11 cellular contexts compared by ENCODE assay signal in genomic region chr17:73307130-73307529, GRCh38. TPM values are rescaled to one million over a fixed set of nuclear protein-coding genes. Genes with fewer than 3 reads are reported as not detected.
DNase-seq lines count a peak whose midpoint lies in the region; ATAC-seq and TF ChIP-seq lines count a peak whose summit lies in the region.
"Had no signal": no experiment of that assay in that cellular context is flagged by ENCODE, and none has a peak within 500 bp of the region (broad histone marks: within the 10 kb centered on the region; RNA-seq: fewer than 3 reads in every experiment).

No MANE protein-coding gene starts in this region.

- H3K4me3 ChIP-seq in ACC112 (ENCODE audit: low read depth, low read length) = peak overlapping the region; percentile 23; the same call in 1 of the 2 replicates
- peak overlapping the region in 2 of 4 donors; percentile 15 to 80 for H3K4me3 ChIP-seq in esophagus squamous epithelium
- no peak overlapping the region for H3K4me3 ChIP-seq in parathyroid adenoma (ENCODE audit: low read depth, low read length)

- H3K27me3 ChIP-seq in ACC112 (ENCODE audit: insufficient read depth, low read length) (no peaks in the 10 kb centered on the region), esophagus squamous epithelium (no peaks in the 10 kb centered on the region), parathyroid adenoma (ENCODE audit: control insufficient read depth, insufficient read depth, low read length) (no peaks in the 10 kb centered on the region)
- H3K27me3 ChIP-seq: foreskin keratinocyte had no signal

- CTCF ChIA-PET in activated CD4-positive, alpha-beta memory T cell treated with anti-CD3 and anti-CD28 coated beads, Interleukin-2, amount 10 ng/mL, durations not matched to agents 7 days and 5 days (lab: Charles Lee) = no interaction called here

- H3K4me2 ChIP-seq in parathyroid adenoma (ENCODE audit: low read length) = peak overlapping the region; percentile 40

- 10 to 29% methylated on average over 6 to 7 of the region's 9 CpGs for WGBS in esophagus squamous epithelium, 2 donors

- peak; percentile 54 for DNase-seq in NCI-H226
- no peak for DNase-seq in esophagus squamous epithelium (lab: John Stamatoyannopoulos, UW)
- DNase-seq in activated CD4-positive, alpha-beta memory T cell treated with anti-CD3 and anti-CD28 coated beads, Interleukin-2, amount 10 ng/mL, durations not matched to agents 7 days and 5 days = no peak
- no peak for DNase-seq in activated CD4-positive, alpha-beta T cell treated with anti-CD3 and anti-CD28 coated beads for 48 hours
- no peak for DNase-seq in AG08396 (ENCODE audit: low spot score)
- DNase-seq: activated naive CD4-positive, alpha-beta T cell treated with anti-CD3 and anti-CD28 coated beads for 36 hours; CD4-positive, alpha-beta T cell; foreskin keratinocyte had no signal

- peaks cover 85% of the 10 kb centered on the region for H3K79me2 ChIP-seq in ACC112 (ENCODE audit: control insufficient read depth, insufficient read depth, low read length, unreplicated experiment)
- H3K79me2 ChIP-seq in parathyroid adenoma = peaks cover 33% of the 10 kb centered on the region

- no peak overlapping the region for H3K4me3 Mint-ChIP-seq in activated CD4-positive, alpha-beta memory T cell treated with anti-CD3 and anti-CD28 coated beads, Interleukin-2, amount 10 ng/mL, durations not matched to agents 7 days and 5 days
- H3K4me3 Mint-ChIP-seq: activated naive CD4-positive, alpha-beta T cell treated with anti-CD3 and anti-CD28 coated beads for 36 hours had no signal

- POLR2A ChIA-PET in activated CD4-positive, alpha-beta memory T cell treated with anti-CD3 and anti-CD28 coated beads, Interleukin-2, amount 10 ng/mL, durations not matched to agents 7 days and 5 days (lab: Charles Lee) = no interaction called here

- no peak for TF ChIP-seq CTCF in esophagus squamous epithelium (IDR thresholded peaks at IDR 0.05)
- TF ChIP-seq CTCF in parathyroid adenoma (IDR thresholded peaks at IDR 0.05) = no peak

- no peak overlapping the region for H3K27ac Mint-ChIP-seq in activated CD4-positive, alpha-beta memory T cell treated with anti-CD3 and anti-CD28 coated beads, Interleukin-2, amount 10 ng/mL, durations not matched to agents 7 days and 5 days
- H3K27ac Mint-ChIP-seq: activated naive CD4-positive, alpha-beta T cell treated with anti-CD3 and anti-CD28 coated beads for 36 hours; CD4-positive, alpha-beta T cell had no signal

- no peak for ATAC-seq in GM19463 (IDR thresholded peaks at IDR 0.05; ENCODE audit: unreplicated experiment)
- ATAC-seq: foreskin keratinocyte had no signal

- intact Hi-C loops in esophagus squamous epithelium (cut with DNase I) = no loop called here

- H2AFZ ChIP-seq in ACC112 (ENCODE audit: low read length, unreplicated experiment) (no peak overlapping the region), parathyroid adenoma (no peak overlapping the region)

- H3K9me3 ChIP-seq in esophagus squamous epithelium (no peaks in the 10 kb centered on the region), parathyroid adenoma (ENCODE audit: control insufficient read depth, low read length) (no peaks in the 10 kb centered on the region)

- H3K4me1 Mint-ChIP-seq in activated CD4-positive, alpha-beta memory T cell treated with anti-CD3 and anti-CD28 coated beads, Interleukin-2, amount 10 ng/mL, durations not matched to agents 7 days and 5 days = peaks cover 12% of the 10 kb centered on the region

- H3K9me3 Mint-ChIP-seq in activated CD4-positive, alpha-beta memory T cell treated with anti-CD3 and anti-CD28 coated beads, Interleukin-2, amount 10 ng/mL, durations not matched to agents 7 days and 5 days = no peaks in the 10 kb centered on the region
- H3K9me3 Mint-ChIP-seq: activated naive CD4-positive, alpha-beta T cell treated with anti-CD3 and anti-CD28 coated beads for 36 hours; CD4-positive, alpha-beta T cell had no signal

- H3K4me1 ChIP-seq in ACC112 (ENCODE audit: control insufficient read depth, insufficient read depth, low read length, unreplicated experiment) = peaks cover 58% of the 10 kb centered on the region
- peaks cover 44 to 84% (median 64%) of the 10 kb centered on the region in 3 donors for H3K4me1 ChIP-seq in esophagus squamous epithelium
- peaks cover 49% of the 10 kb centered on the region for H3K4me1 ChIP-seq in parathyroid adenoma

- no peaks in the 10 kb centered on the region for H3K36me3 Mint-ChIP-seq in activated CD4-positive, alpha-beta memory T cell treated with anti-CD3 and anti-CD28 coated beads, Interleukin-2, amount 10 ng/mL, durations not matched to agents 7 days and 5 days (ENCODE audit: low read depth)

- no peak for TF ChIP-seq POLR2A in esophagus squamous epithelium (IDR thresholded peaks at IDR 0.05)

- H3K9ac ChIP-seq in parathyroid adenoma = no peak overlapping the region

- H3K27ac ChIP-seq in ACC112 (ENCODE audit: low read depth, low read length) = peak overlapping the region; percentile 95
- peak overlapping the region; percentile 77 to 100 (median 91) for H3K27ac ChIP-seq in esophagus squamous epithelium
- peak overlapping the region; percentile 99 for H3K27ac ChIP-seq in parathyroid adenoma
- H3K27ac ChIP-seq: foreskin keratinocyte had no signal

- H3K36me3 ChIP-seq in ACC112 (ENCODE audit: insufficient read depth, low read length) (no peaks in the 10 kb centered on the region), esophagus squamous epithelium (no peaks in the 10 kb centered on the region), parathyroid adenoma (ENCODE audit: control insufficient read depth, insufficient read depth, low read length) (no peaks in the 10 kb centered on the region)

- H3K27me3 Mint-ChIP-seq in activated CD4-positive, alpha-beta memory T cell treated with anti-CD3 and anti-CD28 coated beads, Interleukin-2, amount 10 ng/mL, durations not matched to agents 7 days and 5 days = peaks cover 8% of the 10 kb centered on the region

RNA-seq across cellular contexts. Expression of gene CDC42EP4, which starts 4.7 kb away (rescaled TPM):
- total RNA-seq in esophagus squamous epithelium = 10 to 100 TPM; 45.1 to 63.9 (median 52.9) TPM
- 1 to 10 TPM; 3.6 to 3.8 TPM for total RNA-seq in activated CD4-positive, alpha-beta memory T cell treated with anti-CD3 and anti-CD28 coated beads, Interleukin-2, amount 10 ng/mL, durations not matched to agents 7 days and 5 days

RNA-seq across cellular contexts. Expression of gene CPSF4L, which starts 45.5 kb away (rescaled TPM):
- total RNA-seq in esophagus squamous epithelium = not detected
- not detected for total RNA-seq in activated CD4-positive, alpha-beta memory T cell treated with anti-CD3 and anti-CD28 coated beads, Interleukin-2, amount 10 ng/mL, durations not matched to agents 7 days and 5 days
- total RNA-seq: activated naive CD4-positive, alpha-beta T cell treated with anti-CD3 and anti-CD28 coated beads for 36 hours; CD4-positive, alpha-beta T cell; foreskin keratinocyte had no signal

Comparison
In these comparisons a context has a peak if more than half of its experiments do, and no peak if none do; other contexts are left out.
1. RNA of gene CDC42EP4, which starts 4.7 kb away (total RNA-seq): 45.1 to 63.9 TPM in esophagus squamous epithelium; 3.6 to 3.8 TPM in activated CD4-positive, alpha-beta memory T cell treated with anti-CD3 and anti-CD28 coated beads, Interleukin-2, amount 10 ng/mL, durations not matched to agents 7 days and 5 days; every median in the first group is over 4 times any median in the second.
2. Peak in every context shown above with its lines, with median percentiles within 50 percentile points of each other: H3K27ac ChIP-seq.